8 cellular contexts compared by ENCODE assay signal in the genomic region with DNA sequence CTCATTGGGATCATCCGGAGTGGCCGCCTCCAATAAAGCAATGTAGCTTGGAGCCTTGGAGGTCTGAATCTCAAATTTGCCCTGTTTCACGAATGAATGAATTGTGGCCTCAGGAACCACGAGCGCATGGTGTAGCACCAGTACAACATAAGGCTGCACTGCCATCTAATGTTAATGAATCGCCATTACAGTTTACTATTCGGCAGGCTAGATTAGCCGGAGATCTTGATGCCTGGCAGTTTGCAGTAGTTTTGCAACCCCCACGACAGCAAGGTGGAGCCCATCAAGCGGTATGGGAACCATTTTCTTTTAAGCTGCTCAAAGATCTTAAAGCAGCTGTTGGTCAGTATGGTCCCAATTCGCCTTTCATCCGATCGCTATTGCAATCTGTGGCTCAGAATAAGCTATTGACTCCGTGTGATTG. TPM values are rescaled to one million over a fixed set of nuclear protein-coding genes. Genes with fewer than 3 reads are reported as not detected.
A peak's percentile ranks its signal among the peaks of the same experiment; 100 is the strongest.
DNase-seq lines count a peak whose midpoint lies in the region; ATAC-seq, FAIRE-seq and TF ChIP-seq lines count a peak whose summit lies in the region.

No MANE protein-coding gene starts in this region.

- CTCF ChIA-PET in AG04450 (lab: Charles Lee) (interaction anchor here (0.6 to 7.0 kb wide), 45 partner anchors 10 to 314 kb away, joined by 3 to 124 read pairs (median 5); a partner anchor contains a TSS), T-cell (lab: Charles Lee) (interaction anchor here (0.6 to 1.5 kb wide), 12 partner anchors 22 to 612 kb away, joined by 3 to 7 read pairs (median 4); no protein-coding TSS in a partner anchor)

- intact Hi-C loops in gastrocnemius medialis (cut with DNase I; ENCODE audit: low total_unique reads) = loop anchor here (5.0 to 10.0 kb wide), 5 partner anchors 70 to 313 kb away; a partner anchor contains a TSS

- TF ChIP-seq POLR2A in GM12891 (IDR thresholded peaks at IDR 0.05; ENCODE audit: low read depth, low read length) (no peak), gastrocnemius medialis (IDR thresholded peaks at IDR 0.05) (no peak)

- no peaks in the 10 kb centered on the region for H3K9me3 Mint-ChIP-seq in T-cell

- H3K27me3 Mint-ChIP-seq in T-cell = peaks cover 32 to 53% of the 10 kb centered on the region in 2 donors

- peaks cover 9% of the 10 kb centered on the region for H3K4me1 ChIP-seq in iPS-15b (ENCODE audit: control insufficient read depth, insufficient read depth, low read length)
- H3K4me1 ChIP-seq in gastrocnemius medialis = peaks cover 5 to 6% of the 10 kb centered on the region in 2 donors

- no peak overlapping the region for H3K9ac ChIP-seq in iPS-15b (ENCODE audit: low read depth, low read length)

- H3K27me3 ChIP-seq in AG04450 (ENCODE audit: control insufficient read depth, insufficient read depth, low read length) = peaks cover 40% of the 10 kb centered on the region
- peaks cover 56% of the 10 kb centered on the region for H3K27me3 ChIP-seq in iPS-15b (ENCODE audit: control insufficient read depth, insufficient read depth, low read length)
- H3K27me3 ChIP-seq in gastrocnemius medialis = peaks cover 25 to 43% (median 40%) of the 10 kb centered on the region in 3 donors

- POLR2A ChIA-PET in AG04450 (lab: Yijun Ruan, JAX) (no interaction called here), T-cell (lab: Charles Lee) (interaction anchor here in 1 of 2 donors (0.6 kb wide), 1 partner anchor 145 kb away, joined by 3 read pairs; no protein-coding TSS in a partner anchor)

- DNase-seq in AG04450 (ENCODE audit: low read depth, low spot score) (peak; percentile 51), GM12891 (ENCODE audit: insufficient read length, low spot score) (no peak), NCI-H1694 (lab: John Stamatoyannopoulos, UW) (peak; percentile 94), T-cell (peak in 31 of 34 experiments; percentile 17 to 58 (median 34)), T47D (ENCODE audit: low read depth in 1 of 2, low spot score in 1 of 2) (peak; percentile 52 to 70), gastrocnemius medialis (peak; percentile 26 to 31), ureter (ENCODE audit: low spot score) (no peak)

- no peak overlapping the region for H3K27ac Mint-ChIP-seq in T-cell

- peak; percentile 97 for FAIRE-seq in GM12891 (lab: Jason Lieb, UNC)

- H3K4me3 Mint-ChIP-seq in T-cell = no peak overlapping the region

- H3K36me3 ChIP-seq in iPS-15b (ENCODE audit: control insufficient read depth, insufficient read depth, low read length) (no peaks in the 10 kb centered on the region), gastrocnemius medialis (no peaks in the 10 kb centered on the region)

- TF ChIP-seq CTCF in AG04450 (IDR thresholded peaks at IDR 0.05; ENCODE audit: low read depth, low read length) = peak; percentile 76
- peak; percentile 40 to 80 (median 79) for TF ChIP-seq CTCF in gastrocnemius medialis (IDR thresholded peaks at IDR 0.05 in 4 of 5, conservative IDR thresholded peaks at IDR 0.05 in 1 of 5)

- in situ Hi-C loops in T47D (cut with HindIII; ENCODE audit: low pct_unique_long_range_greater_than_20kb, low sequenced_read_pairs) = no loop called here
- in situ Hi-C loops in gastrocnemius medialis (cut with MboI; ENCODE audit: low sequenced_read_pairs in 4 of 4) = no loop called here

- ATAC-seq in T-cell (replicated peaks in 1 of 4) (peak; percentile 81 to 89 (median 86)), gastrocnemius medialis (peak; percentile 89 to 91)

- H3K36me3 Mint-ChIP-seq in T-cell = no peaks in the 10 kb centered on the region

- H3K4me3 ChIP-seq in AG04450 (ENCODE audit: low read depth, low read length) (no peak overlapping the region), iPS-15b (ENCODE audit: low read depth, low read length) (peak overlapping the region; percentile 4), gastrocnemius medialis (no peak overlapping the region)

- H3K27ac ChIP-seq in AG04450 (ENCODE audit: low read depth, low read length) (no peak overlapping the region), gastrocnemius medialis (no peak overlapping the region)

- no peaks in the 10 kb centered on the region for H3K9me3 ChIP-seq in AG04450 (ENCODE audit: control insufficient read depth, insufficient read depth, low read length)
- no peaks in the 10 kb centered on the region for H3K9me3 ChIP-seq in iPS-15b (ENCODE audit: control insufficient read depth, insufficient read depth, low read length)
- no peaks in the 10 kb centered on the region for H3K9me3 ChIP-seq in gastrocnemius medialis

- H3K4me1 Mint-ChIP-seq in T-cell = peaks cover 0 to 24% (median 6%) of the 10 kb centered on the region in 3 donors

TF ChIP-seq in GM12891, 5 proteins besides CTCF, POLR2A, EP300 and RAD21:
- no peak for TF ChIP-seq POU2F2 (IDR thresholded peaks at IDR 0.05; ENCODE audit: low read depth, low read length)
- no peak for TF ChIP-seq POLR2AphosphoS5 (IDR thresholded peaks at IDR 0.05; ENCODE audit: low read depth, low read length)
- no peak for TF ChIP-seq TAF1 (IDR thresholded peaks at IDR 0.05; ENCODE audit: low read depth, low read length)
- no peak for TF ChIP-seq PAX5 (IDR thresholded peaks at IDR 0.05; ENCODE audit: insufficient read depth, low read length, severe bottlenecking)
- no peak for TF ChIP-seq SPI1 (IDR thresholded peaks at IDR 0.05; ENCODE audit: low read depth, low read length)

RNA-seq across cellular contexts. Expression of a gene that starts 18.8 kb away (rescaled TPM):
- polyA plus RNA-seq in AG04450 (2011; rRNA removed) = not detected in 2 replicates
- not detected in 2 replicates for polyA minus RNA-seq in AG04450 (2011; rRNA and poly(A)+ RNA removed)
- polyA plus RNA-seq in GM12891 (2012; ENCODE audit: low read depth, missing spikeins) = 0.10 TPM
- total RNA-seq in T-cell = under 1 TPM in 3 of 5 donors, not detected in 2; 0.10 to 0.20 (median 0.13) TPM
- total RNA-seq in gastrocnemius medialis = 1 to 10 TPM in 1 of 4 donors, under 1 TPM in 3; 0.15 to 1.0 (median 0.69) TPM
- 5.3 TPM for total RNA-seq in ureter

RNA-seq across cellular contexts. Expression of a gene that starts 29.8 kb away (rescaled TPM):
- polyA plus RNA-seq in AG04450 (2011; rRNA removed) = not detected in 2 replicates
- not detected in 2 replicates for polyA minus RNA-seq in AG04450 (2011; rRNA and poly(A)+ RNA removed)
- polyA plus RNA-seq in GM12891 (2012; ENCODE audit: low read depth, missing spikeins) = 0.12 TPM
- total RNA-seq in T-cell (1 to 10 TPM in 1 of 5 donors, under 1 TPM in 3, not detected in 1; 0.63 to 1.1 (median 0.81) TPM), gastrocnemius medialis (not detected), ureter (0.62 TPM)

RNA-seq across cellular contexts. Expression of a gene that starts 55.3 kb away (rescaled TPM):
- polyA plus RNA-seq in AG04450 (2011; rRNA removed) = not detected in 2 replicates
- not detected in 2 replicates for polyA minus RNA-seq in AG04450 (2011; rRNA and poly(A)+ RNA removed)
- not detected for polyA plus RNA-seq in GM12891 (2012; ENCODE audit: low read depth, missing spikeins)
- total RNA-seq in T-cell (under 1 TPM in 1 of 5 donors, not detected in 4; 0.06 TPM), gastrocnemius medialis (not detected), ureter (0.81 TPM)

Comparison
In these comparisons a context has a peak if more than half of its experiments do, and no peak if none do; other contexts are left out.
1. DNase-seq: peak in AG04450 (single experiment), NCI-H1694 (single experiment), T-cell (31 of 34), T47D (2 of 2) and gastrocnemius medialis (2 of 2); none in GM12891 (single experiment) and ureter (single experiment).